6 cellular contexts compared by ENCODE assay signal in the genomic region with DNA sequence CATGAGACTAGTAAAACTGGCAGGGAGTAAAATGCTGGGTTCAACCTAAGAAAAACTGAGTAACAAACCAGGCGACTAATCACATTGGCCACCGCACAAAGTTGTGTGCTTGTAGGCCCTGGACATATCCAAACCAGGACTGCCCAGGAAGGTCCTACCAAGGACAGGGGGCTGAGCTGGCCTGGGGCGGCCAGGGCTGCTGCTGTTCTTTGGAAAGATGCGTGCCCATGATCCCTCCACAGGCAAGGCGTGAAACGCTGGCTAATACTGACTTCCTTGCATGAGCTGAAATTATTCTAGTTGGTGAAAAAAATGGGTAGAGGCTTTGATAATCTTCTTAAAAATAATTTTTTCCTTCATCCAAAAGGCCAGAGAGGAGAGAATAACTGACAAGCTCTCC. TPM values are rescaled to one million over a fixed set of nuclear protein-coding genes. Genes with fewer than 3 reads are reported as not detected.
"Had no signal": no experiment of that assay in that cellular context is flagged by ENCODE, and none has a peak within 500 bp of the region (broad histone marks: within the 10 kb centered on the region; RNA-seq: fewer than 3 reads in every experiment).

No MANE protein-coding gene starts in this region.

- H3K9me3 Mint-ChIP-seq: IgD-negative memory B cell had no signal

- H3K4me3 Mint-ChIP-seq: IgD-negative memory B cell had no signal

- H3K4me3 ChIP-seq: K562 had no signal

- H3K27ac ChIP-seq: HL-60 had no signal

- DNase-seq: IMR-90, KBM-7 had no signal

- H3K27me3 Mint-ChIP-seq: IgD-negative memory B cell had no signal

RNA-seq across cellular contexts. Expression of a gene that starts 56.9 kb away (rescaled TPM):
- total RNA-seq: HepG2, K562 had no signal
- polyA plus RNA-seq: HepG2, IgD-negative memory B cell had no signal
